Comparison of ENCODE assay signal across 32 cellular contexts in genomic region chr18:29176681-29177080, GRCh38.
"Had no signal": no experiment of that assay in that cellular context is flagged by ENCODE, and none has a peak within 500 bp of the region (broad histone marks: within the 10 kb centered on the region; RNA-seq: fewer than 3 reads in every experiment).

No MANE protein-coding gene starts in this region.

- DNase-seq: activated CD4-positive, alpha-beta T cell treated with anti-CD3 and anti-CD28 coated beads, Interleukin-2, amount 10 ng/mL, durations not matched to agents 24 days and 14 days; activated CD4-positive, alpha-beta T cell treated with anti-CD3 and anti-CD28 coated beads, Interleukin-2, amount 50 U/mL, for 48 hours; activated CD8-positive, alpha-beta T cell treated with anti-CD3 and anti-CD28 coated beads, Interleukin-2, amount 10 ng/mL, durations not matched to agents 7 days and 5 days; activated gamma-delta T cell; activated naive CD4-positive, alpha-beta T cell treated with Interleukin-2 at 50 U/mL for 16 hours; activated naive CD8-positive, alpha-beta T cell treated with anti-CD3 and anti-CD28 coated beads, Interleukin-2, amount 10 ng/mL, durations not matched to agents 7 days and 5 days; activated T-cell treated with anti-CD3 and anti-CD28 coated beads, Interleukin-2, amount 50 U/mL, for 24 hours; adrenal gland; anterior cingulate cortex; caudate nucleus; NCI-H1092 treated with DMSO at 0.1 percent for 48 hours; NCI-H1417; NCI-H146; NCI-H187; NCI-H2029 treated with DMSO at 0.1 percent for 48 hours; NCI-H2107; NCI-H2171; NCI-H510A; NCI-H526; NCI-H748 treated with DMSO at 0.1 percent for 48 hours; NK-92 treated with Interleukin-12 subunit alpha and Interleukin-12 subunit beta, amount 100 ng/mL, for 24 hours; PC-3; Peyer's patch; RPMI8226; SHP77 treated with DMSO at 0.1 percent for 48 hours; SK-N-SH had no signal

- H3K4me3 ChIP-seq: adrenal gland, Peyer's patch, SJSA1 had no signal

- ATAC-seq: activated CD8-positive, alpha-beta T cell treated with anti-CD3 and anti-CD28 coated beads, Interleukin-2, amount 10 ng/mL, durations not matched to agents 7 days and 5 days; PC-3 had no signal

- H3K27me3 ChIP-seq: adrenal gland, Peyer's patch, SJSA1 had no signal

- H3K4me3 Mint-ChIP-seq: activated CD4-positive, alpha-beta T cell treated with anti-CD3 and anti-CD28 coated beads, Interleukin-2, amount 10 ng/mL, durations not matched to agents 24 days and 14 days; activated CD8-positive, alpha-beta T cell treated with anti-CD3 and anti-CD28 coated beads, Interleukin-2, amount 10 ng/mL, durations not matched to agents 7 days and 5 days; activated naive CD4-positive, alpha-beta T cell treated with anti-CD3 and anti-CD28 coated beads, Interleukin-2, amount 50 U/mL, for 24 hours; activated naive CD8-positive, alpha-beta T cell treated with anti-CD3 and anti-CD28 coated beads, Interleukin-2, amount 10 ng/mL, durations not matched to agents 7 days and 5 days; activated T-cell treated with anti-CD3 and anti-CD28 coated beads, Interleukin-2, amount 50 U/mL, for 24 hours; brain; T-helper 1 cell treated with Interleukin-12 subunit alpha and Interleukin-12 subunit beta and Interleukin-4 antibody, amounts not matched to agents 30 μg/mL and 1 μg/mL, for 36 hours; T-helper 2 cell treated with Interferon-gamma antibody and Interleukin-4, amounts not matched to agents 5 μg/mL and 100 μg/mL, for 36 hours had no signal

- H3K27ac Mint-ChIP-seq: activated CD4-positive, alpha-beta T cell treated with anti-CD3 and anti-CD28 coated beads, Interleukin-2, amount 10 ng/mL, durations not matched to agents 24 days and 14 days; activated CD8-positive, alpha-beta T cell treated with anti-CD3 and anti-CD28 coated beads, Interleukin-2, amount 10 ng/mL, durations not matched to agents 7 days and 5 days; activated naive CD4-positive, alpha-beta T cell treated with anti-CD3 and anti-CD28 coated beads, Interleukin-2, amount 50 U/mL, for 24 hours; activated naive CD8-positive, alpha-beta T cell treated with anti-CD3 and anti-CD28 coated beads, Interleukin-2, amount 10 ng/mL, durations not matched to agents 7 days and 5 days; activated T-cell treated with anti-CD3 and anti-CD28 coated beads, Interleukin-2, amount 50 U/mL, for 24 hours; activated T-helper 2 cell treated with anti-CD3 and anti-CD28 coated beads, Interferon-gamma antibody, Interleukin-2, Interleukin-4, amounts not matched to agents 10 μg/mL and 5 μg/mL and 100 μg/mL, durations not matched to agents 14 hours and 24 hours and 36 hours; T-helper 1 cell treated with Interleukin-12 subunit alpha and Interleukin-12 subunit beta and Interleukin-4 antibody, amounts not matched to agents 30 μg/mL and 1 μg/mL, for 36 hours; T-helper 2 cell treated with Interferon-gamma antibody and Interleukin-4, amounts not matched to agents 5 μg/mL and 100 μg/mL, for 36 hours had no signal

- H3K9me3 ChIP-seq: adrenal gland, Peyer's patch, SJSA1, SK-N-SH had no signal

- H3K9me2 ChIP-seq: SK-N-SH had no signal

- H3K9ac ChIP-seq: SK-N-SH had no signal

- H3K27ac ChIP-seq: adrenal gland, Peyer's patch, SJSA1 had no signal

- H3K36me3 ChIP-seq: adrenal gland, Peyer's patch, SJSA1 had no signal

- H3K9me3 Mint-ChIP-seq: activated CD4-positive, alpha-beta T cell treated with anti-CD3 and anti-CD28 coated beads, Interleukin-2, amount 10 ng/mL, durations not matched to agents 24 days and 14 days had no signal

- H3K36me3 Mint-ChIP-seq: activated naive CD4-positive, alpha-beta T cell treated with anti-CD3 and anti-CD28 coated beads, Interleukin-2, amount 50 U/mL, for 24 hours; activated naive CD8-positive, alpha-beta T cell treated with anti-CD3 and anti-CD28 coated beads, Interleukin-2, amount 10 ng/mL, durations not matched to agents 7 days and 5 days; brain had no signal

- H3K27me3 Mint-ChIP-seq: activated CD4-positive, alpha-beta T cell treated with anti-CD3 and anti-CD28 coated beads, Interleukin-2, amount 10 ng/mL, durations not matched to agents 24 days and 14 days; activated naive CD4-positive, alpha-beta T cell treated with anti-CD3 and anti-CD28 coated beads, Interleukin-2, amount 50 U/mL, for 24 hours; activated naive CD8-positive, alpha-beta T cell treated with anti-CD3 and anti-CD28 coated beads, Interleukin-2, amount 10 ng/mL, durations not matched to agents 7 days and 5 days; activated T-cell treated with anti-CD3 and anti-CD28 coated beads, Interleukin-2, amount 50 U/mL, for 24 hours; brain had no signal

- H3K4me2 ChIP-seq: SK-N-SH had no signal

- H3K4me1 Mint-ChIP-seq: activated CD4-positive, alpha-beta T cell treated with anti-CD3 and anti-CD28 coated beads, Interleukin-2, amount 10 ng/mL, durations not matched to agents 24 days and 14 days; activated naive CD4-positive, alpha-beta T cell treated with anti-CD3 and anti-CD28 coated beads, Interleukin-2, amount 50 U/mL, for 24 hours; activated naive CD8-positive, alpha-beta T cell treated with anti-CD3 and anti-CD28 coated beads, Interleukin-2, amount 10 ng/mL, durations not matched to agents 7 days and 5 days had no signal

- H3K4me1 ChIP-seq: Peyer's patch had no signal
